ENCODE assay signal across 1 cellular context in the genomic region with DNA sequence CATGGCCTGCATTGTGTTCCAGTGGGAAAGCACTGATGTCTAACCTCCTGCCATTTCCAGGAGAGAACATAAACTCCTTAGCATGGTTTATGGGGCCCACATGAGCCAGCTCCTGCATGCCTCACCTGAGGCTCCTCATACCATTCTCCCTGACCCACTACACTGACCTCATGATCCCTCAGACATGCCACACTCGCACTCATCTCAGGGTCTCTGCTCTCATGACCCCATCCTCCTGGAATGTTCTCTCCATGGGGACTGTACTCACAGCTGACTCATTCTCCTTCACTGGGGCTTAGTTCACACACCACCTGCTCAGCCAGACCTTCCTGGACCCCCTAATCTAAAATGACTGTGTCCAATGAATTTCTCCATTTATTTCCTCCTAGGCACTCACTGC.
TF ChIP-seq lines count a peak whose summit lies in the region.

No MANE protein-coding gene starts in this region.

TF ChIP-seq in HepG2, 621 proteins besides CTCF, POLR2A, EP300 and RAD21 (continued from another document):
- TF ChIP-seq PAXIP1 (CRISPR knock-in tag; conservative IDR thresholded peaks at IDR 0.05), result 0 out of 2 replicates have a peak, but pooled peaks have one; percentile 13
- TF ChIP-seq MLXIP (CRISPR knock-in tag; IDR thresholded peaks at IDR 0.05; ENCODE audit: borderline replicate concordance), result no peak
- peak; percentile 54; the same call in 1 of the 2 replicates for TF ChIP-seq RXRA (CRISPR knock-in tag; IDR thresholded peaks at IDR 0.05)
- TF ChIP-seq, protein P1, sequence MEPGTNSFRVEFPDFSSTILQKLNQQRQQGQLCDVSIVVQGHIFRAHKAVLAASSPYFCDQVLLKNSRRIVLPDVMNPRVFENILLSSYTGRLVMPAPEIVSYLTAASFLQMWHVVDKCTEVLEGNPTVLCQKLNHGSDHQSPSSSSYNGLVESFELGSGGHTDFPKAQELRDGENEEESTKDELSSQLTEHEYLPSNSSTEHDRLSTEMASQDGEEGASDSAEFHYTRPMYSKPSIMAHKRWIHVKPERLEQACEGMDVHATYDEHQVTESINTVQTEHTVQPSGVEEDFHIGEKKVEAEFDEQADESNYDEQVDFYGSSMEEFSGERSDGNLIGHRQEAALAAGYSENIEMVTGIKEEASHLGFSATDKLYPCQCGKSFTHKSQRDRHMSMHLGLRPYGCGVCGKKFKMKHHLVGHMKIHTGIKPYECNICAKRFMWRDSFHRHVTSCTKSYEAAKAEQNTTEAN (CRISPR knock-in tag; conservative IDR thresholded peaks at IDR 0.05), result no peak
- TF ChIP-seq ZNF441 (CRISPR knock-in tag; IDR thresholded peaks at IDR 0.05; ENCODE audit: borderline replicate concordance), result no peak
- 0 out of 2 replicates have a peak, but pooled peaks have one; percentile 19 for TF ChIP-seq ARID2 (CRISPR knock-in tag; IDR thresholded peaks at IDR 0.05; ENCODE audit: borderline replicate concordance)
- peak; percentile 14 to 60; a peak in 2 of 4 replicates for TF ChIP-seq NR2F1 (CRISPR knock-in tag; IDR thresholded peaks at IDR 0.05)
- peak; percentile 72 for TF ChIP-seq RARA (CRISPR knock-in tag; IDR thresholded peaks at IDR 0.05)
- no peak for TF ChIP-seq JARID2 (CRISPR knock-in tag; IDR thresholded peaks at IDR 0.05; ENCODE audit: insufficient replicate concordance)
- TF ChIP-seq ARNT (IDR thresholded peaks at IDR 0.05), result no peak
- 0 out of 2 replicates have a peak, but pooled peaks have one; percentile 30 for TF ChIP-seq SAP130 (CRISPR knock-in tag; IDR thresholded peaks at IDR 0.05; ENCODE audit: low read depth)
- TF ChIP-seq PHB2 (IDR thresholded peaks at IDR 0.05; ENCODE audit: partially characterized antibody), result no peak
- TF ChIP-seq FOSL2 (CRISPR knock-in tag; IDR thresholded peaks at IDR 0.05), result peak; percentile 77
- TF ChIP-seq SKI (IDR thresholded peaks at IDR 0.05; ENCODE audit: partially characterized antibody), result peak; percentile 30
- no peak for TF ChIP-seq ATM (IDR thresholded peaks at IDR 0.05; ENCODE audit: borderline replicate concordance)
- TF ChIP-seq ZIK1 (CRISPR knock-in tag; IDR thresholded peaks at IDR 0.05; ENCODE audit: borderline replicate concordance, low read depth), result no peak
- peak; percentile 33; the same call in 1 of the 2 replicates for TF ChIP-seq TFAP4 (IDR thresholded peaks at IDR 0.05; ENCODE audit: borderline replicate concordance, low read depth)
- TF ChIP-seq, protein P2, sequence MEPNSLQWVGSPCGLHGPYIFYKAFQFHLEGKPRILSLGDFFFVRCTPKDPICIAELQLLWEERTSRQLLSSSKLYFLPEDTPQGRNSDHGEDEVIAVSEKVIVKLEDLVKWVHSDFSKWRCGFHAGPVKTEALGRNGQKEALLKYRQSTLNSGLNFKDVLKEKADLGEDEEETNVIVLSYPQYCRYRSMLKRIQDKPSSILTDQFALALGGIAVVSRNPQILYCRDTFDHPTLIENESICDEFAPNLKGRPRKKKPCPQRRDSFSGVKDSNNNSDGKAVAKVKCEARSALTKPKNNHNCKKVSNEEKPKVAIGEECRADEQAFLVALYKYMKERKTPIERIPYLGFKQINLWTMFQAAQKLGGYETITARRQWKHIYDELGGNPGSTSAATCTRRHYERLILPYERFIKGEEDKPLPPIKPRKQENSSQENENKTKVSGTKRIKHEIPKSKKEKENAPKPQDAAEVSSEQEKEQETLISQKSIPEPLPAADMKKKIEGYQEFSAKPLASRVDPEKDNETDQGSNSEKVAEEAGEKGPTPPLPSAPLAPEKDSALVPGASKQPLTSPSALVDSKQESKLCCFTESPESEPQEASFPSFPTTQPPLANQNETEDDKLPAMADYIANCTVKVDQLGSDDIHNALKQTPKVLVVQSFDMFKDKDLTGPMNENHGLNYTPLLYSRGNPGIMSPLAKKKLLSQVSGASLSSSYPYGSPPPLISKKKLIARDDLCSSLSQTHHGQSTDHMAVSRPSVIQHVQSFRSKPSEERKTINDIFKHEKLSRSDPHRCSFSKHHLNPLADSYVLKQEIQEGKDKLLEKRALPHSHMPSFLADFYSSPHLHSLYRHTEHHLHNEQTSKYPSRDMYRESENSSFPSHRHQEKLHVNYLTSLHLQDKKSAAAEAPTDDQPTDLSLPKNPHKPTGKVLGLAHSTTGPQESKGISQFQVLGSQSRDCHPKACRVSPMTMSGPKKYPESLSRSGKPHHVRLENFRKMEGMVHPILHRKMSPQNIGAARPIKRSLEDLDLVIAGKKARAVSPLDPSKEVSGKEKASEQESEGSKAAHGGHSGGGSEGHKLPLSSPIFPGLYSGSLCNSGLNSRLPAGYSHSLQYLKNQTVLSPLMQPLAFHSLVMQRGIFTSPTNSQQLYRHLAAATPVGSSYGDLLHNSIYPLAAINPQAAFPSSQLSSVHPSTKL (CRISPR knock-in tag; IDR thresholded peaks at IDR 0.05), result peak; percentile 27; the same call in 1 of the 2 replicates
- TF ChIP-seq TEAD3 (CRISPR knock-in tag; optimal IDR thresholded peaks at IDR 0.05; ENCODE audit: borderline replicate concordance), result peak; percentile 91
- TF ChIP-seq RXRB (CRISPR knock-in tag; IDR thresholded peaks at IDR 0.05; ENCODE audit: borderline replicate concordance), result peak; percentile 48
- peak; percentile 81 for TF ChIP-seq JUN (CRISPR knock-in tag; IDR thresholded peaks at IDR 0.05)
- TF ChIP-seq, protein P3, sequence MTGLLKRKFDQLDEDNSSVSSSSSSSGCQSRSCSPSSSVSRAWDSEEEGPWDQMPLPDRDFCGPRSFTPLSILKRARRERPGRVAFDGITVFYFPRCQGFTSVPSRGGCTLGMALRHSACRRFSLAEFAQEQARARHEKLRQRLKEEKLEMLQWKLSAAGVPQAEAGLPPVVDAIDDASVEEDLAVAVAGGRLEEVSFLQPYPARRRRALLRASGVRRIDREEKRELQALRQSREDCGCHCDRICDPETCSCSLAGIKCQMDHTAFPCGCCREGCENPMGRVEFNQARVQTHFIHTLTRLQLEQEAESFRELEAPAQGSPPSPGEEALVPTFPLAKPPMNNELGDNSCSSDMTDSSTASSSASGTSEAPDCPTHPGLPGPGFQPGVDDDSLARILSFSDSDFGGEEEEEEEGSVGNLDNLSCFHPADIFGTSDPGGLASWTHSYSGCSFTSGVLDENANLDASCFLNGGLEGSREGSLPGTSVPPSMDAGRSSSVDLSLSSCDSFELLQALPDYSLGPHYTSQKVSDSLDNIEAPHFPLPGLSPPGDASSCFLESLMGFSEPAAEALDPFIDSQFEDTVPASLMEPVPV (CRISPR knock-in tag; IDR thresholded peaks at IDR 0.05), result no peak
